ENCODE assay signal across 12 cellular contexts in genomic region chr4:89303177-89303576, GRCh38. TPM values are rescaled to one million over a fixed set of nuclear protein-coding genes. Genes with fewer than 3 reads are reported as not detected.
A peak's percentile ranks its signal among the peaks of the same experiment; 100 is the strongest.
DNase-seq lines count a peak whose midpoint lies in the region; ATAC-seq and TF ChIP-seq lines count a peak whose summit lies in the region.
"Had no signal": no experiment of that assay in that cellular context is flagged by ENCODE, and none has a peak within 500 bp of the region (broad histone marks: within the 10 kb centered on the region; RNA-seq: fewer than 3 reads in every experiment).

No MANE protein-coding gene starts in this region.

- 34 to 43% methylated on average over 7 of the region's 7 CpGs for WGBS in transverse colon (ENCODE audit: low coverage in 1 of 2), 2 donors

- TF ChIP-seq POLR2A in transverse colon (IDR thresholded peaks at IDR 0.05): peak; percentile 14

- in situ Hi-C loops in transverse colon (cut with MboI; ENCODE audit: low pct_ligation_motif_present in 1 of 4, low pct_unique_long_range_greater_than_20kb in 1 of 4, low sequenced_read_pairs in 3 of 4): no loop called here

- H3K9me3 ChIP-seq in transverse colon: no peaks in the 10 kb centered on the region
- H3K9me3 ChIP-seq: pancreas had no signal

- no peaks in the 10 kb centered on the region for H3K36me3 ChIP-seq in transverse colon
- H3K36me3 ChIP-seq: pancreas had no signal

- H3K4me3 Mint-ChIP-seq in Calu3 (ENCODE audit: low read depth, unreplicated experiment): no peak overlapping the region
- H3K4me3 Mint-ChIP-seq: HFFc6 had no signal

- no peaks in the 10 kb centered on the region for H3K27me3 ChIP-seq in transverse colon
- H3K27me3 ChIP-seq: pancreas had no signal

- CTCF ChIA-PET in Calu3 (lab: Charles Lee): no interaction called here

- intact Hi-C loops in transverse colon (cut with DNase I; ENCODE audit: low total_unique reads) (no loop called here), Calu3 (cut with micrococcal nuclease; ENCODE audit: unreplicated experiment) (no loop called here)

- TF ChIP-seq EP300 in transverse colon (IDR thresholded peaks at IDR 0.05; ENCODE audit: low read depth): no peak

- H3K9me3 Mint-ChIP-seq in Calu3 (ENCODE audit: low read depth, unreplicated experiment): no peaks in the 10 kb centered on the region
- H3K9me3 Mint-ChIP-seq: HFFc6 had no signal

- TF ChIP-seq CTCF in transverse colon (IDR thresholded peaks at IDR 0.05) (peak in 2 of 5 experiments; percentile 15 to 25), Calu3 (IDR thresholded peaks at IDR 0.05; ENCODE audit: unreplicated experiment) (no peak)

- H3K4me3 ChIP-seq in transverse colon: peak overlapping the region in 1 of 4 donors; percentile 14
- H3K4me3 ChIP-seq: pancreas had no signal

- no peak for ATAC-seq in HG02870 (IDR thresholded peaks at IDR 0.05; ENCODE audit: unreplicated experiment)
- ATAC-seq: pancreas, SK-N-SH treated with all-trans-retinoic acid at 6 μM for 48 hours had no signal

- BruUV-seq in Calu3 (replicated peaks; lab: Mats Ljungman, UMichigan): no TSS peak

- H3K4me1 ChIP-seq in transverse colon: peaks cover 6 to 74% (median 51%) of the 10 kb centered on the region in 4 donors

- peaks cover 37% of the 10 kb centered on the region for H3K36me3 Mint-ChIP-seq in Calu3 (ENCODE audit: insufficient read depth, unreplicated experiment)

- peak; percentile 61 for DNase-seq in stimulated activated CD4-positive, alpha-beta T cell treated with anti-CD3 and anti-CD28 coated beads, Interleukin-15, amount 100 ng/mL, for 24 hours
- no peak for DNase-seq in stimulated activated CD4-positive, alpha-beta T cell treated with anti-CD3 and anti-CD28 coated beads, Interleukin-4, amount 100 ng/mL, for 1 hour
- DNase-seq in activated CD4-positive, CD25-positive, alpha-beta regulatory T cell (lab: John Stamatoyannopoulos, UW): peak; percentile 2 to 29 (median 10)
- peak; percentile 88 for DNase-seq in cerebellar cortex (ENCODE audit: low spot score)
- DNase-seq in transverse colon: peak; percentile 52
- no peak for DNase-seq in NCI-H1436 (lab: John Stamatoyannopoulos, UW)
- DNase-seq in Calu3: no peak
- DNase-seq: HFFc6, hippocampal formation, pancreas had no signal

- peaks cover 26% of the 10 kb centered on the region for H3K4me1 Mint-ChIP-seq in Calu3 (ENCODE audit: low read depth, unreplicated experiment)

- no peaks in the 10 kb centered on the region for H3K27me3 Mint-ChIP-seq in Calu3 (ENCODE audit: unreplicated experiment)

- peak overlapping the region; percentile 38 to 88 (median 84) for H3K27ac ChIP-seq in transverse colon

- H3K27ac Mint-ChIP-seq in Calu3 (ENCODE audit: unreplicated experiment): no peak overlapping the region
- H3K27ac Mint-ChIP-seq: HFFc6 had no signal

RNA-seq across cellular contexts. Expression of gene GPRIN3, which starts 4.4 kb away (rescaled TPM):
- total RNA-seq in transverse colon (10 to 100 TPM; 10.1 to 21.4 (median 12.8) TPM), Calu3 (2022) (6.8 and 7.6 TPM in 2 replicates)

Comparison
In these comparisons a context has a peak if more than half of its experiments do, and no peak if none do; other contexts are left out.
1. DNase-seq: peak in stimulated activated CD4-positive, alpha-beta T cell treated with anti-CD3 and anti-CD28 coated beads, Interleukin-15, amount 100 ng/mL, for 24 hours (single experiment), activated CD4-positive, CD25-positive, alpha-beta regulatory T cell (4 of 4), cerebellar cortex (single experiment) and transverse colon (single experiment); none in stimulated activated CD4-positive, alpha-beta T cell treated with anti-CD3 and anti-CD28 coated beads, Interleukin-4, amount 100 ng/mL, for 1 hour (single experiment), NCI-H1436 (single experiment) and Calu3 (single experiment).